ENCODE assay signal across 22 cellular contexts in the genomic region with DNA sequence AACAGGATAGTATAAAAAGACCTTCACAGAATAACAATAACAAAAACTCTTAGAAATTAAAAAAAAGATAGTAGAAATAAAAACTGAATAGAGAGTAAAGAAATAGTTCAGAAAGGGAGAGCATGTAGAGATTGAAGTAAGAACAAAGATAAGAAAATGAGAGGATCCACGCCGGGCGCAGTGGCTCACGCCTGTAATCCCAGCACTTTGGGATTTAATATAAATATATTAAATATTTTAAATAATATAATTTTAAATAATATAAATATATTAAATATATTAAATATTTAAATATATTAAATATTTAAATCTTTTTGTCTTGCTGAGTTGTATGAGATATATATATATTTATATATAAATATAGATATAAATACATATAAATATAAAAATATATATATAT. TPM values are rescaled to one million over a fixed set of nuclear protein-coding genes. Genes with fewer than 3 reads are reported as not detected.
DNase-seq lines count a peak whose midpoint lies in the region; ATAC-seq, FAIRE-seq and TF ChIP-seq lines count a peak whose summit lies in the region.
"Had no signal": no experiment of that assay in that cellular context is flagged by ENCODE, and none has a peak within 500 bp of the region (broad histone marks: within the 10 kb centered on the region; RNA-seq: fewer than 3 reads in every experiment).

No MANE protein-coding gene starts in this region.

- no peaks in the 10 kb centered on the region for H3K36me3 Mint-ChIP-seq in WTC11
- H3K36me3 Mint-ChIP-seq: CD4-positive, CD25-positive, alpha-beta regulatory T cell; CD8-positive, alpha-beta memory T cell had no signal

- no peaks in the 10 kb centered on the region for H3K27me3 ChIP-seq in stomach
- H3K27me3 ChIP-seq: BE2C had no signal

- WGBS in stomach, 5 donors: 86 to 98% (median 95%) methylated on average over 4 of the region's 4 CpGs

- CTCF ChIA-PET in WTC11 (lab: Charles Lee): no interaction called here

- no peak overlapping the region for H3K4me3 ChIP-seq in stomach
- H3K4me3 ChIP-seq: GM12878, GM23248, HAP-1 had no signal

- H3K4me3 Mint-ChIP-seq in WTC11: no peak overlapping the region
- H3K4me3 Mint-ChIP-seq: CD4-positive, CD25-positive, alpha-beta regulatory T cell; CD8-positive, alpha-beta memory T cell had no signal

- no peak overlapping the region for H3K27ac ChIP-seq in stomach
- H3K27ac ChIP-seq: GM23248 had no signal

- FAIRE-seq in G401.6 (lab: Jason Lieb, UNC) (peak; percentile 99), frontal cortex (lab: Jason Lieb, UNC) (peak; percentile 93)
- FAIRE-seq: D721Med, GM12878 had no signal

- no peak for TF ChIP-seq EP300 in stomach (IDR thresholded peaks at IDR 0.05)

- H3K36me3 ChIP-seq in stomach: no peaks in the 10 kb centered on the region
- H3K36me3 ChIP-seq: BE2C, HAP-1 had no signal

- ATAC-seq in WTC11 (no peak), GM18520 (IDR thresholded peaks at IDR 0.05; ENCODE audit: unreplicated experiment) (no peak)
- ATAC-seq: GM12878 had no signal

- no peaks in the 10 kb centered on the region for H3K27me3 Mint-ChIP-seq in WTC11 (ENCODE audit: low read depth)
- H3K27me3 Mint-ChIP-seq: CD4-positive, CD25-positive, alpha-beta regulatory T cell had no signal

- no peak for TF ChIP-seq POLR2A in stomach (IDR thresholded peaks at IDR 0.05)

- TF ChIP-seq CTCF in WTC11 (IDR thresholded peaks at IDR 0.05): no peak
- no peak for TF ChIP-seq CTCF in stomach (IDR thresholded peaks at IDR 0.05)

- POLR2A ChIA-PET in WTC11 (lab: Charles Lee): no interaction called here

- no peaks in the 10 kb centered on the region for H3K9me3 Mint-ChIP-seq in WTC11
- H3K9me3 Mint-ChIP-seq: CD8-positive, alpha-beta memory T cell had no signal

- intact Hi-C loops in stomach (cut with DNase I; ENCODE audit: low total_unique reads): no loop called here

- DNase-seq in WTC11 (ENCODE audit: low spot score) (no peak), frontal cortex (ENCODE audit: low spot score in 2 of 2) (no peak), stomach (peak; percentile 13), HuH-7.5 (ENCODE audit: low spot score) (no peak)
- DNase-seq in NK-92 treated with Interleukin-12 subunit alpha and Interleukin-12 subunit beta, amount 100 ng/mL, for 24 hours (lab: John Stamatoyannopoulos, UW): no peak
- DNase-seq: ACHN; BE2C; C1 segment of cervical spinal cord; CD4-positive, CD25-positive, alpha-beta regulatory T cell; CD8-positive, alpha-beta memory T cell; COR-L47; DMS79; GM23248 had no signal

- H3K9me3 ChIP-seq in stomach: no peaks in the 10 kb centered on the region
- H3K9me3 ChIP-seq: BE2C, HAP-1 had no signal

- no peaks in the 10 kb centered on the region for H3K4me1 Mint-ChIP-seq in WTC11
- H3K4me1 Mint-ChIP-seq: CD4-positive, CD25-positive, alpha-beta regulatory T cell; CD8-positive, alpha-beta memory T cell had no signal

- H3K27ac Mint-ChIP-seq in WTC11: no peak overlapping the region
- H3K27ac Mint-ChIP-seq: CD4-positive, CD25-positive, alpha-beta regulatory T cell had no signal

- peaks cover 4 to 18% (median 8%) of the 10 kb centered on the region in 4 donors for H3K4me1 ChIP-seq in stomach
- H3K4me1 ChIP-seq: BE2C, HAP-1 had no signal

TF ChIP-seq in WTC11, 78 proteins besides CTCF, POLR2A, EP300 and RAD21:
- TF ChIP-seq ZNF396 (CRISPR knock-in tag; IDR thresholded peaks at IDR 0.05; ENCODE audit: borderline replicate concordance) (no peak), HMGA2 (CRISPR knock-in tag; IDR thresholded peaks at IDR 0.05) (peak; percentile 92; the same call in 1 of the 2 replicates)
- TF ChIP-seq, protein P1, sequence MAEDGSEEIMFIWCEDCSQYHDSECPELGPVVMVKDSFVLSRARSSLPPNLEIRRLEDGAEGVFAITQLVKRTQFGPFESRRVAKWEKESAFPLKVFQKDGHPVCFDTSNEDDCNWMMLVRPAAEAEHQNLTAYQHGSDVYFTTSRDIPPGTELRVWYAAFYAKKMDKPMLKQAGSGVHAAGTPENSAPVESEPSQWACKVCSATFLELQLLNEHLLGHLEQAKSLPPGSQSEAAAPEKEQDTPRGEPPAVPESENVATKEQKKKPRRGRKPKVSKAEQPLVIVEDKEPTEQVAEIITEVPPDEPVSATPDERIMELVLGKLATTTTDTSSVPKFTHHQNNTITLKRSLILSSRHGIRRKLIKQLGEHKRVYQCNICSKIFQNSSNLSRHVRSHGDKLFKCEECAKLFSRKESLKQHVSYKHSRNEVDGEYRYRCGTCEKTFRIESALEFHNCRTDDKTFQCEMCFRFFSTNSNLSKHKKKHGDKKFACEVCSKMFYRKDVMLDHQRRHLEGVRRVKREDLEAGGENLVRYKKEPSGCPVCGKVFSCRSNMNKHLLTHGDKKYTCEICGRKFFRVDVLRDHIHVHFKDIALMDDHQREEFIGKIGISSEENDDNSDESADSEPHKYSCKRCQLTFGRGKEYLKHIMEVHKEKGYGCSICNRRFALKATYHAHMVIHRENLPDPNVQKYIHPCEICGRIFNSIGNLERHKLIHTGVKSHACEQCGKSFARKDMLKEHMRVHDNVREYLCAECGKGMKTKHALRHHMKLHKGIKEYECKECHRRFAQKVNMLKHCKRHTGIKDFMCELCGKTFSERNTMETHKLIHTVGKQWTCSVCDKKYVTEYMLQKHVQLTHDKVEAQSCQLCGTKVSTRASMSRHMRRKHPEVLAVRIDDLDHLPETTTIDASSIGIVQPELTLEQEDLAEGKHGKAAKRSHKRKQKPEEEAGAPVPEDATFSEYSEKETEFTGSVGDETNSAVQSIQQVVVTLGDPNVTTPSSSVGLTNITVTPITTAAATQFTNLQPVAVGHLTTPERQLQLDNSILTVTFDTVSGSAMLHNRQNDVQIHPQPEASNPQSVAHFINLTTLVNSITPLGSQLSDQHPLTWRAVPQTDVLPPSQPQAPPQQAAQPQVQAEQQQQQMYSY (CRISPR knock-in tag; IDR thresholded peaks at IDR 0.05): no peak
- TF ChIP-seq, protein P2, sequence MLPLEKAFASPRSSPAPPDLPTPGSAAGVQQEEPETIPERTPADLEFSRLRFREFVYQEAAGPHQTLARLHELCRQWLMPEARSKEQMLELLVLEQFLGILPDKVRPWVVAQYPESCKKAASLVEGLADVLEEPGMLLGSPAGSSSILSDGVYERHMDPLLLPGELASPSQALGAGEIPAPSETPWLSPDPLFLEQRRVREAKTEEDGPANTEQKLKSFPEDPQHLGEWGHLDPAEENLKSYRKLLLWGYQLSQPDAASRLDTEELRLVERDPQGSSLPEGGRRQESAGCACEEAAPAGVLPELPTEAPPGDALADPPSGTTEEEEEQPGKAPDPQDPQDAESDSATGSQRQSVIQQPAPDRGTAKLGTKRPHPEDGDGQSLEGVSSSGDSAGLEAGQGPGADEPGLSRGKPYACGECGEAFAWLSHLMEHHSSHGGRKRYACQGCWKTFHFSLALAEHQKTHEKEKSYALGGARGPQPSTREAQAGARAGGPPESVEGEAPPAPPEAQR (CRISPR knock-in tag; IDR thresholded peaks at IDR 0.05): no peak
- TF ChIP-seq, protein P3, sequence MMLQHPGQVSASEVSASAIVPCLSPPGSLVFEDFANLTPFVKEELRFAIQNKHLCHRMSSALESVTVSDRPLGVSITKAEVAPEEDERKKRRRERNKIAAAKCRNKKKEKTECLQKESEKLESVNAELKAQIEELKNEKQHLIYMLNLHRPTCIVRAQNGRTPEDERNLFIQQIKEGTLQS (CRISPR knock-in tag; conservative IDR thresholded peaks at IDR 0.05): no peak

RNA-seq across cellular contexts. Expression of a gene that starts 11.0 kb away (rescaled TPM):
- total RNA-seq in WTC11 (2021) (not detected in 3 replicates), frontal cortex (not detected), stomach (100 to 1,000 TPM in 1 of 5 donors, not detected in 4; 278 TPM)
- under 1 TPM; 0.08 to 0.46 (median 0.44) TPM for polyA plus RNA-seq in stomach
- total RNA-seq: A172; CD4-positive, CD25-positive, alpha-beta regulatory T cell; CD8-positive, alpha-beta memory T cell; Daoy; GM12878; GM23248; H4; HT-29 had no signal
- polyA plus RNA-seq: CD4-positive, CD25-positive, alpha-beta regulatory T cell; CD8-positive, alpha-beta memory T cell; GM12878; GM23248 had no signal

RNA-seq across cellular contexts. Expression of a gene that starts 17.6 kb away (rescaled TPM):
- total RNA-seq in WTC11 (2021) (2.1 to 3.9 TPM (median 2.5 TPM) in 3 replicates), frontal cortex (not detected), stomach (10 to 100 TPM in 1 of 5 donors, not detected in 4; 18.9 TPM)
- polyA plus RNA-seq in stomach: not detected
- total RNA-seq: A172; CD4-positive, CD25-positive, alpha-beta regulatory T cell; CD8-positive, alpha-beta memory T cell; Daoy; GM23248; H4; HT-29 had no signal
- polyA plus RNA-seq: CD4-positive, CD25-positive, alpha-beta regulatory T cell; CD8-positive, alpha-beta memory T cell; GM12878; GM23248 had no signal

RNA-seq across cellular contexts. Expression of a gene that starts 20.4 kb away (rescaled TPM):
- total RNA-seq in WTC11 (2021) (0.09 to 0.32 TPM (median 0.20 TPM) in 3 replicates), frontal cortex (not detected), stomach (not detected)
- polyA plus RNA-seq in stomach: not detected
- total RNA-seq: A172; CD4-positive, CD25-positive, alpha-beta regulatory T cell; CD8-positive, alpha-beta memory T cell; Daoy; GM23248; H4; HT-29 had no signal
- polyA plus RNA-seq: CD4-positive, CD25-positive, alpha-beta regulatory T cell; CD8-positive, alpha-beta memory T cell; GM12878; GM23248 had no signal

RNA-seq across cellular contexts. Expression of a gene that starts 24.3 kb away (rescaled TPM):
- 55.2 to 59.6 TPM (median 56.6 TPM) in 3 replicates for total RNA-seq in WTC11 (2021)
- total RNA-seq in frontal cortex: 55.8 TPM
- total RNA-seq in stomach: 10 to 100 TPM; 19.3 to 54.9 (median 25.7) TPM
- polyA plus RNA-seq in stomach: 10 to 100 TPM; 17.8 to 34.8 (median 19.4) TPM

RNA-seq across cellular contexts. Expression of a gene that starts 25.3 kb away (rescaled TPM):
- 2.1 to 4.4 TPM (median 3.2 TPM) in 3 replicates for total RNA-seq in WTC11 (2021)
- not detected for total RNA-seq in frontal cortex
- total RNA-seq in stomach: 10 to 100 TPM in 2 of 5 donors, under 1 TPM in 1, not detected in 2; 0.87 to 73.6 (median 22.9) TPM
- 10 to 100 TPM in 2 of 3 donors, 1 to 10 TPM in 1; 8.7 to 51.0 (median 10.5) TPM for polyA plus RNA-seq in stomach
- total RNA-seq: A172; CD4-positive, CD25-positive, alpha-beta regulatory T cell; GM23248; HT-29 had no signal
- polyA plus RNA-seq: CD8-positive, alpha-beta memory T cell had no signal
